In the genomic region with DNA sequence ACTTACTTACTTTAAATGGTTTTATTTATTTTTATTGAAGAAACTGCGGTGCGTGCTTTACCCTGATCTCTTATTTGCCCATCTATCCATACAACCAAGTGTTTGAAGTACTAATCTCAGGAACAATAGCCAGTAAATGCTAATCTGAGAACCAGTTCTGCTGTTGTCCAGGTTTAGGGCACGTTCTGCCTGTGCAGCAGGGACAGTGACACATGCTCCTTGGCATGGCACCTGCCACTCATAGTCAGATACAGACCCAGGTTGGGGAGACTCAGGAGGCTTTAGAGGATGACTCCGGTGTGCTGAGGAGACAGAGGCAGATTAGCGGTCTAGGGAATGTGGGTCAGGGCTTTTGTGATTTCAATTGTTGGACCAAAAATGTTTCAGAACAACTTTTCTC, we compare ENCODE assay signal across 15 cellular contexts.
DNase-seq lines count a peak whose midpoint lies in the region; ATAC-seq lines count a peak whose summit lies in the region.
"Had no signal": no experiment of that assay in that cellular context is flagged by ENCODE, and none has a peak within 500 bp of the region (broad histone marks: within the 10 kb centered on the region; RNA-seq: fewer than 3 reads in every experiment).

No MANE protein-coding gene starts in this region.

- ATAC-seq in left colon = peak; percentile 31
- ATAC-seq: T-helper 17 cell had no signal

- intact Hi-C loops in left colon (cut with DNase I, micrococcal nuclease) = no loop called here

- DNase-seq in NCI-H82 (lab: John Stamatoyannopoulos, UW) (peak; percentile 20), NCI-H82 treated with DMSO at 0.1 percent for 48 hours (lab: John Stamatoyannopoulos, UW; ENCODE audit: unreplicated experiment) (no peak), NCI-H748 (lab: John Stamatoyannopoulos, UW; ENCODE audit: unreplicated experiment) (peak; percentile 83), left colon (no peak), NCI-H524 treated with DMSO at 0.1 percent for 48 hours (lab: John Stamatoyannopoulos, UW) (no peak)
- DNase-seq in stimulated activated CD4-positive, alpha-beta T cell treated with anti-CD3 and anti-CD28 coated beads, Interleukin-4, amount 100 ng/mL, for 4 hours = no peak
- DNase-seq in stimulated activated CD8-positive, alpha-beta memory T cell treated with anti-CD3 and anti-CD28 coated beads, Interleukin-4, amount 100 ng/mL, for 48 hours = no peak
- DNase-seq: AML-193; CD8-positive, alpha-beta memory T cell; DMS79; MV-4-11; NCI-H187; SHP77 treated with DMSO at 0.1 percent for 48 hours; SW 1271; T-helper 17 cell had no signal

Comparison
In these comparisons a context has a peak if more than half of its experiments do, and no peak if none do; other contexts are left out.
1. DNase-seq: peak in NCI-H82 (single experiment) and NCI-H748 (single experiment); none in NCI-H82 treated with DMSO at 0.1 percent for 48 hours (single experiment), left colon (0 of 2), NCI-H524 treated with DMSO at 0.1 percent for 48 hours (single experiment), stimulated activated CD4-positive, alpha-beta T cell treated with anti-CD3 and anti-CD28 coated beads, Interleukin-4, amount 100 ng/mL, for 4 hours (0 of 2) and stimulated activated CD8-positive, alpha-beta memory T cell treated with anti-CD3 and anti-CD28 coated beads, Interleukin-4, amount 100 ng/mL, for 48 hours (single experiment).